Comparison of ENCODE assay signal across 15 cellular contexts in the genomic region with DNA sequence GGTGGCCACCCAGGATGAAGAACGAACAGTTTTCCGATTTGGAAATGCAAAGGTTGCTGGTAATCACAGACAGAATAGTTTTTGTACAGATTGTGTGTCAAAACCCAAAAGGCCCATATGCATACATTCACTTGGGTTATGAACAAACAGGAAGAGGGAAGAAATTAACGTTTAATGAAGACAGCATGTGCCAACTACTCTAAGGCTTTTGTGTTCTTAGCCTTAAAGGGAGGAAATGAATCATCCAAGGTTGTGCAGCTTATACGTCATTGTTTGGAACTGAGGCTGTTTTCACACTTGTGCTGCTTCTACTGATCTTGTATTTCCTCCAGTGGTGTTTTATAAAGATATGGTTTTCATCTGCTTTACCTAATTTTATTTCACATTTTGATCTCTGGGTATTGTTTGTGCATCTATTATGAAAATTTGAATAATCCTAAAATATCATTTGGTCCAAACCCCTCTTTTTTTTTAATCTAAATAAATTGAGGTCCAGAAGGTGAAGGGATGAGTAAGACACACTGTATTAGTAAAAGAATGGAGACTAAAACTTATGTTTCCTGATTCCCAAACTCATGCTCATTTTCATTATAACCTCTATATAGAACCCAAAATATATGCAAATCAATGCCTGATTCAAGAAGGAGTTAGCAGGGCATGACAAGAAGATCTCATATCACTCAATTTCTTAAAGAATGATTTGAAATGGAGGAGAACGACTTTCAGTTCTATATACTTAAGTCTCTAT.
DNase-seq lines count a peak whose midpoint lies in the region; ATAC-seq, FAIRE-seq and TF ChIP-seq lines count a peak whose summit lies in the region.
"Had no signal": no experiment of that assay in that cellular context is flagged by ENCODE, and none has a peak within 500 bp of the region (broad histone marks: within the 10 kb centered on the region; RNA-seq: fewer than 3 reads in every experiment).

No MANE protein-coding gene starts in this region.

- ATAC-seq in GM21360 (IDR thresholded peaks at IDR 0.05; ENCODE audit: unreplicated experiment): peak; percentile 72

- H2AFZ ChIP-seq in ACC112 (ENCODE audit: low read length, unreplicated experiment): peak overlapping the region; percentile 71

- H3K27ac Mint-ChIP-seq in osteocyte (ENCODE audit: unreplicated experiment): no peak overlapping the region

- intact Hi-C loops in kidney (cut with DNase I): no loop called here

- no peak overlapping the region for H3K9ac ChIP-seq in kidney (ENCODE audit: low read length in 2 of 2)

- H3K4me1 Mint-ChIP-seq in osteocyte (ENCODE audit: unreplicated experiment): peaks cover 11% of the 10 kb centered on the region

- no peaks in the 10 kb centered on the region for H3K9me3 Mint-ChIP-seq in osteocyte (ENCODE audit: unreplicated experiment)

- peak; percentile 51 for DNase-seq in RPMI7951 (ENCODE audit: low read depth)
- peak; percentile 89 for DNase-seq in foreskin melanocyte
- no peak for DNase-seq in kidney
- no peak for DNase-seq in NCI-H510A treated with DMSO at 0.1 percent for 48 hours (lab: John Stamatoyannopoulos, UW)
- DNase-seq in DMS79 treated with DMSO at 0.1 percent for 48 hours (lab: John Stamatoyannopoulos, UW): no peak
- no peak for DNase-seq in osteocyte (ENCODE audit: extremely low spot score, unreplicated experiment)
- DNase-seq: activated CD4-positive, CD25-positive, alpha-beta regulatory T cell; DMS 273 treated with DMSO at 0.1 percent for 48 hours; effector CD4-positive, alpha-beta T cell; GOT3; NCI-H1930; nucleus accumbens; substantia nigra had no signal

- peak overlapping the region; percentile 30; the same call in 1 of the 2 replicates for H3K4me3 ChIP-seq in ACC112 (ENCODE audit: low read depth, low read length)
- H3K4me3 ChIP-seq in kidney (ENCODE audit: low read length in 2 of 2): no peak overlapping the region

- H3K79me2 ChIP-seq in ACC112 (ENCODE audit: control insufficient read depth, insufficient read depth, low read length, unreplicated experiment): no peaks in the 10 kb centered on the region

- H3K27me3 Mint-ChIP-seq in osteocyte (ENCODE audit: unreplicated experiment): no peaks in the 10 kb centered on the region

- H3K4me1 ChIP-seq in ACC112 (ENCODE audit: control insufficient read depth, insufficient read depth, low read length, unreplicated experiment) (peaks cover 12% of the 10 kb centered on the region), kidney (ENCODE audit: control insufficient read depth in 1 of 2, insufficient read depth in 1 of 2, low read depth in 1 of 2, low read length in 2 of 2) (no peaks in the 10 kb centered on the region)

- peak overlapping the region; percentile 57 for H3K27ac ChIP-seq in ACC112 (ENCODE audit: low read depth, low read length)
- no peak overlapping the region for H3K27ac ChIP-seq in kidney (ENCODE audit: low read depth in 2 of 2, low read length in 2 of 2)

- no peak overlapping the region for H3K4me3 Mint-ChIP-seq in osteocyte (ENCODE audit: unreplicated experiment)

- FAIRE-seq in kidney (lab: Jason Lieb, UNC): no peak

- H3K27me3 ChIP-seq in ACC112 (ENCODE audit: insufficient read depth, low read length): no peaks in the 10 kb centered on the region

- TF ChIP-seq CTCF in kidney (IDR thresholded peaks at IDR 0.05; ENCODE audit: borderline replicate concordance, extremely low read depth, insufficient read depth) (no peak), osteocyte (IDR thresholded peaks at IDR 0.05) (no peak)

- no peaks in the 10 kb centered on the region for H3K36me3 Mint-ChIP-seq in osteocyte (ENCODE audit: unreplicated experiment)

- no peaks in the 10 kb centered on the region for H3K9me3 ChIP-seq in kidney (ENCODE audit: control insufficient read depth in 1 of 2, low read length in 2 of 2)

- H3K36me3 ChIP-seq in ACC112 (ENCODE audit: insufficient read depth, low read length) (no peaks in the 10 kb centered on the region), kidney (ENCODE audit: control insufficient read depth in 1 of 2, insufficient read depth in 2 of 2, low read length in 2 of 2) (peaks cover 0 to 2% of the 10 kb centered on the region in 2 donors)

Comparison
In these comparisons a context has a peak if more than half of its experiments do, and no peak if none do; other contexts are left out.
1. DNase-seq: peak in RPMI7951 (single experiment) and foreskin melanocyte (single experiment); none in kidney (single experiment), NCI-H510A treated with DMSO at 0.1 percent for 48 hours (single experiment), DMS79 treated with DMSO at 0.1 percent for 48 hours (single experiment) and osteocyte (single experiment).